ENCODE assay signal across 24 cellular contexts in genomic region chr2:2890246-2890645, GRCh38.
"Had no signal": no experiment of that assay in that cellular context is flagged by ENCODE, and none has a peak within 500 bp of the region (broad histone marks: within the 10 kb centered on the region; RNA-seq: fewer than 3 reads in every experiment).

No MANE protein-coding gene starts in this region.

- H3K27ac Mint-ChIP-seq: naive thymus-derived CD8-positive, alpha-beta T cell had no signal

- H3K4me1 Mint-ChIP-seq: naive B cell; naive thymus-derived CD8-positive, alpha-beta T cell had no signal

- H3K27me3 ChIP-seq: colonic mucosa, dorsolateral prefrontal cortex, esophagus squamous epithelium, gastrocnemius medialis had no signal

- H3K9me3 ChIP-seq: colonic mucosa, esophagus squamous epithelium, gastrocnemius medialis, heart right ventricle, left ventricle myocardium inferior, lower lobe of right lung, mucosa of descending colon had no signal

- H3K9me3 Mint-ChIP-seq: naive B cell; naive thymus-derived CD8-positive, alpha-beta T cell had no signal

- H3K4me1 ChIP-seq: colonic mucosa, esophagus squamous epithelium, gastrocnemius medialis, heart right ventricle, left ventricle myocardium inferior, lower lobe of right lung had no signal

- H3K4me3 Mint-ChIP-seq: naive B cell; naive thymus-derived CD8-positive, alpha-beta T cell had no signal

- H3K4me3 ChIP-seq: colonic mucosa, dorsolateral prefrontal cortex, esophagus squamous epithelium, gastrocnemius medialis, heart right ventricle, left ventricle myocardium inferior, lower lobe of right lung, mucosa of descending colon had no signal

- H3K27ac ChIP-seq: colonic mucosa, epithelial cell of prostate, esophagus squamous epithelium, gastrocnemius medialis, heart right ventricle, left ventricle myocardium inferior, lower lobe of right lung had no signal

- DNase-seq: colonic mucosa; dermis blood vessel endothelial cell; dorsolateral prefrontal cortex; effector CD4-positive, alpha-beta T cell; effector memory CD4-positive, alpha-beta T cell; erythroblast; esophagus squamous epithelium; foreskin fibroblast; foreskin melanocyte; gastrocnemius medialis; glutamatergic neuron; heart right ventricle; hippocampal formation; kidney; kidney glomerular epithelial cell; left colon; left ventricle myocardium inferior; lower lobe of right lung; mesenchymal stem cell; midbrain; mucosa of descending colon; naive B cell; naive thymus-derived CD8-positive, alpha-beta T cell had no signal

- H3K36me3 ChIP-seq: colonic mucosa, esophagus squamous epithelium, gastrocnemius medialis, heart right ventricle, left ventricle myocardium inferior, lower lobe of right lung had no signal

- H3K36me3 Mint-ChIP-seq: naive B cell; naive thymus-derived CD8-positive, alpha-beta T cell had no signal
